1 cellular context compared by ENCODE assay signal in genomic region chr13:37617162-37617561, GRCh38.
TF ChIP-seq lines count a peak whose summit lies in the region.

No MANE protein-coding gene starts in this region.

TF ChIP-seq in H1, 55 proteins besides CTCF, POLR2A, EP300 and RAD21 (continued from another document):
- TF ChIP-seq CHD7 (IDR thresholded peaks at IDR 0.05; ENCODE audit: insufficient replicate concordance, low read length), result no peak
- no peak for TF ChIP-seq RNF2 (IDR thresholded peaks at IDR 0.05; ENCODE audit: borderline replicate concordance, low read depth, low read length, missing control alignments, poor library complexity, severe bottlenecking)
- TF ChIP-seq HDAC2 (IDR thresholded peaks at IDR 0.05; ENCODE audit: borderline replicate concordance in 1 of 2, low read depth in 2 of 2, low read length in 2 of 2), result no peak
- TF ChIP-seq CTBP2 (IDR thresholded peaks at IDR 0.05; ENCODE audit: borderline replicate concordance, insufficient read depth, insufficient read length, low read length), result no peak
- no peak for TF ChIP-seq SP2 (IDR thresholded peaks at IDR 0.05; ENCODE audit: low read length)
TF ChIP-seq in H1: peak in this region for 0.
